ENCODE assay signal across 25 cellular contexts in the genomic region with DNA sequence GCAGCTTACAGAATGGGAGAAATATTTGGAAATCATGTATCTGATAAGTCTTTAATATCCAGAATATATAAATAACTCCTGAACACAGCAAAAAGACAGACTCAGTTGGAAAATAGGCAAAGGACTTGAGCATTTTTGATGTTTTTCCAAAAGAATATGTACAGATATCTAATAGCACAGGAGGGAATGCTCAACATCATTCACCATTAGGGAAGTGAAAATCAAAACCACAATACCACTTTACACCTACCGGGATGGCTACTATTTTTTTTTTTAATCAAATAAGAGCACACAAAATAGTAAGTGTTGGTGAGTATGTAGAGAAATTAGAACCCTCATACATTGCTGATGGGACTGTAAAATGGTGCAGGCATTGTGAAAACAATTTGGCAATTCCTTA.
"Had no signal": no experiment of that assay in that cellular context is flagged by ENCODE, and none has a peak within 500 bp of the region (broad histone marks: within the 10 kb centered on the region; RNA-seq: fewer than 3 reads in every experiment).

No MANE protein-coding gene starts in this region.

- ATAC-seq: activated CD8-positive, alpha-beta memory T cell treated with anti-CD3 and anti-CD28 coated beads, Interleukin-2, amount 10 ng/mL, durations not matched to agents 7 days and 5 days; activated CD8-positive, alpha-beta T cell treated with anti-CD3 and anti-CD28 coated beads for 36 hours; activated naive CD8-positive, alpha-beta T cell treated with anti-CD3 and anti-CD28 coated beads, Interleukin-2, amount 50 U/mL, for 24 hours; left ventricle myocardium superior; pancreas; sciatic nerve; stimulated activated naive B cell treated with anti-CD40 and anti-IgM and Interleukin-4, amounts not matched to agents 10 μg/mL and 1 μg/mL and 100 μg/mL, for 72 hours; T-cell had no signal

- H3K4me1 ChIP-seq: thyroid gland had no signal

- FAIRE-seq: pancreas, TTC549 had no signal

- DNase-seq: activated CD4-positive, alpha-beta T cell treated with anti-CD3 and anti-CD28 coated beads, Interleukin-2, amount 10 ng/mL, durations not matched to agents 7 days and 5 days; activated CD4-positive, CD25-positive, alpha-beta regulatory T cell treated with anti-CD3 and anti-CD28 coated beads, Interleukin-2, amount 50 U/mL, for 72 hours; activated CD8-positive, alpha-beta memory T cell treated with anti-CD3 and anti-CD28 coated beads, Interleukin-2, amount 10 ng/mL, durations not matched to agents 7 days and 5 days; activated CD8-positive, alpha-beta T cell treated with anti-CD3 and anti-CD28 coated beads for 36 hours; activated effector memory CD4-positive, alpha-beta T cell treated with anti-CD3 and anti-CD28 coated beads, Interleukin-2, amount 50 U/mL, for 16 hours; activated naive CD4-positive, alpha-beta T cell treated with anti-CD3 and anti-CD28 coated beads, Interleukin-2, amount 10 ng/mL, durations not matched to agents 7 days and 5 days; activated naive CD8-positive, alpha-beta T cell treated with anti-CD3 and anti-CD28 coated beads, Interleukin-2, amount 50 U/mL, for 24 hours; activated T-cell treated with anti-CD3 and anti-CD28 coated beads for 4 hours; effector CD4-positive, alpha-beta T cell; erythroblast; foreskin melanocyte; hippocampal formation; left ventricle myocardium superior; mammary epithelial cell; midbrain; pancreas; stimulated activated CD4-positive, alpha-beta T cell treated with anti-CD3 and anti-CD28 coated beads, Interleukin-2, amount 100 ng/mL, for 48 hours; stimulated activated CD8-positive, alpha-beta memory T cell treated with anti-CD3 and anti-CD28 coated beads, Interleukin-4, amount 100 ng/mL, for 48 hours; stimulated activated naive B cell treated with anti-CD40 and anti-IgM and Interleukin-4, amounts not matched to agents 10 μg/mL and 1 μg/mL and 100 μg/mL, for 72 hours; T-cell; thyroid gland; WERI-Rb-1 had no signal

- H3K36me3 ChIP-seq: neutrophil, pancreas, thyroid gland, WERI-Rb-1 had no signal

- H3K27ac ChIP-seq: neutrophil, pancreas, thyroid gland, WERI-Rb-1 had no signal

- H3K9me3 ChIP-seq: neutrophil, pancreas, thyroid gland had no signal

- H3K27me3 ChIP-seq: neutrophil, pancreas, thyroid gland had no signal

- H3K4me3 ChIP-seq: pancreas, thyroid gland had no signal
